In the genomic region with DNA sequence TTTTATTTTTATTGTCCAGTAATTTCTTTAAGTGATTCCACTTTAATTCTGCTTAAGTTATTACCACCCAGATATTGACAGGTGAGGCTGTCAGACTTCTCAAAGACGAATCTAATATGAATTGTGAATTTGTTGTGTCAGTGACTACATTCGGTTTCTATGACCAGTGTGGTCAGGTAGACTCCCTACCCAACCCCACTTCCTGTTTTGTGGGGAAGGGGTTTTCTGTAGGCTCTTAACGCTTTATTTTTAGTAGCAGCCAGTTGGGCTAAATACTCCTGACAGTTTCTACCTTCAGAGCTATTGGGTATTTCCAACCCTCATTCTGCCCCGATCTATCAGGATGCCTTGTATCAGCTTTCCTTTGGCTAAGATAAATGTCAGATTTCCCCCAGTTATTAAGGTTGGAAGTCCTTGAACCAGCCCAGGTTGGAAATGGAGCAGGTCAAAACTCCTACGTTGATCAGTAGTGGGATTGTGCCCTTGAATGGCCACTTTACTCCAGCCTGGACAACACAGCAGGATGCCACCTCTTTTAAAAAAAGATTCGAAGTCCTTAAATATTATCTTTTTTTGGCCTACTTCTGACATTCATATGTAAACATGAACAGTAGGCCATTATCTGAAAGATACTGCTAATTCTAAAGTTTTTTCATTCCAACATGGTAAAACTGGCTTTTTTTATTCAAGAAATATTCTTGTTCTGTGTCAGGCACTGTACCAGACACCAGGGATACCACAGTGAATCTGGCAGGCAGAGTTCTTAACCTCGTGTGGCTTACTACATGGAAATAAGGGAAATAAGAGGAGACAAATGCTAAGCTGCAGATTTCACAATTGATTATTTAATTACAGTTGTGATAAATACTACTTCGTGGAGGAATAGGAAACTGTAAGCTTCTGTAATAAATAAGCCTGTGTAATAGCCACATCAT, we compare ENCODE assay signal across 8 cellular contexts.
DNase-seq lines count a peak whose midpoint lies in the region; ATAC-seq, FAIRE-seq and TF ChIP-seq lines count a peak whose summit lies in the region.

No MANE protein-coding gene starts in this region.

- peak; percentile 29 to 31 for DNase-seq in Kasumi-1 (lab: John Stamatoyannopoulos, UW)
- peak; percentile 91 for DNase-seq in natural killer cell treated with Interleukin-12 subunit alpha and Interleukin-12 subunit beta and Interleukin-15 and Interleukin-18, amount 100 ng/mL, for 72 hours (ENCODE audit: low spot score)
- no peak for DNase-seq in frontal cortex (ENCODE audit: low spot score in 2 of 2)
- no peak for DNase-seq in Caco-2
- DNase-seq in inferior parietal cortex (ENCODE audit: extremely low spot score) = no peak
- no peak for DNase-seq in NCI-H146 treated with DMSO at 0.1 percent for 48 hours (lab: John Stamatoyannopoulos, UW; ENCODE audit: unreplicated experiment)

- POLR2A ChIA-PET in Caco-2 (lab: Charles Lee) = no interaction called here

- H3K27me3 ChIP-seq in Caco-2 (replicated peaks; ENCODE audit: control insufficient read depth, insufficient read depth, low read length) = no peaks in the 10 kb centered on the region

- BruUV-seq in Caco-2 (replicated peaks; lab: Mats Ljungman, UMichigan) = no TSS peak

- no peaks in the 10 kb centered on the region for H3K4me1 ChIP-seq in Caco-2

- no peaks in the 10 kb centered on the region for H3K36me3 ChIP-seq in Caco-2 (ENCODE audit: control insufficient read depth, insufficient read depth, low read length)

- H3K36me3 Mint-ChIP-seq in natural killer cell treated with Interleukin-12 subunit alpha and Interleukin-12 subunit beta and Interleukin-15 and Interleukin-18, amount 100 ng/mL, for 72 hours = peaks cover 21% of the 10 kb centered on the region
- H3K36me3 Mint-ChIP-seq in Caco-2 (ENCODE audit: insufficient read depth, unreplicated experiment) = peaks cover 9% of the 10 kb centered on the region

- H3K9me3 ChIP-seq in Caco-2 = no peaks in the 10 kb centered on the region

- peaks cover 49 to 50% of the 10 kb centered on the region in 2 donors for H3K4me1 Mint-ChIP-seq in natural killer cell treated with Interleukin-12 subunit alpha and Interleukin-12 subunit beta and Interleukin-15 and Interleukin-18, amount 100 ng/mL, for 72 hours (ENCODE audit: low read depth in 2 of 2)
- peaks cover 5% of the 10 kb centered on the region for H3K4me1 Mint-ChIP-seq in Caco-2 (ENCODE audit: low read depth, unreplicated experiment)

- no peak for TF ChIP-seq CTCF in Caco-2 (IDR thresholded peaks at IDR 0.05; ENCODE audit: insufficient read depth in 1 of 2, low read depth in 1 of 2, low read length in 1 of 2, severe bottlenecking in 1 of 2, unreplicated experiment in 1 of 2)

- no peaks in the 10 kb centered on the region for H3K9me3 Mint-ChIP-seq in natural killer cell treated with Interleukin-12 subunit alpha and Interleukin-12 subunit beta and Interleukin-15 and Interleukin-18, amount 100 ng/mL, for 72 hours
- no peaks in the 10 kb centered on the region for H3K9me3 Mint-ChIP-seq in Caco-2 (ENCODE audit: unreplicated experiment)

- CTCF ChIA-PET in Caco-2 (lab: Charles Lee) = no interaction called here

- no peak overlapping the region for H3K4me3 ChIP-seq in Caco-2 (ENCODE audit: low read depth, low read length)

- intact Hi-C loops in Caco-2 (cut with micrococcal nuclease; ENCODE audit: unreplicated experiment) = loop anchor here (5.0 kb wide), 1 partner anchor 44 kb away; no protein-coding TSS in a partner anchor

- ATAC-seq in GM18870 (IDR thresholded peaks at IDR 0.05; ENCODE audit: unreplicated experiment) = peak; percentile 72
- peak; percentile 81 for ATAC-seq in GM21825 (IDR thresholded peaks at IDR 0.05; ENCODE audit: unreplicated experiment)
- ATAC-seq in natural killer cell treated with Interleukin-12 subunit alpha and Interleukin-12 subunit beta and Interleukin-15 and Interleukin-18, amount 100 ng/mL, for 72 hours = peak; percentile 95 to 96

- H3K27ac Mint-ChIP-seq in natural killer cell treated with Interleukin-12 subunit alpha and Interleukin-12 subunit beta and Interleukin-15 and Interleukin-18, amount 100 ng/mL, for 72 hours = peak overlapping the region; percentile 88 to 95
- no peak overlapping the region for H3K27ac Mint-ChIP-seq in Caco-2 (ENCODE audit: unreplicated experiment)

- peak overlapping the region; percentile 79 for H3K4me3 Mint-ChIP-seq in natural killer cell treated with Interleukin-12 subunit alpha and Interleukin-12 subunit beta and Interleukin-15 and Interleukin-18, amount 100 ng/mL, for 72 hours
- no peak overlapping the region for H3K4me3 Mint-ChIP-seq in Caco-2 (ENCODE audit: unreplicated experiment)

- no peak for FAIRE-seq in frontal cortex (lab: Jason Lieb, UNC)

- no peaks in the 10 kb centered on the region for H3K27me3 Mint-ChIP-seq in natural killer cell treated with Interleukin-12 subunit alpha and Interleukin-12 subunit beta and Interleukin-15 and Interleukin-18, amount 100 ng/mL, for 72 hours
- H3K27me3 Mint-ChIP-seq in Caco-2 (ENCODE audit: insufficient read depth, unreplicated experiment) = no peaks in the 10 kb centered on the region

Comparison
In these comparisons a context has a peak if more than half of its experiments do, and no peak if none do; other contexts are left out.
1. DNase-seq: peak in Kasumi-1 (2 of 2) and natural killer cell treated with Interleukin-12 subunit alpha and Interleukin-12 subunit beta and Interleukin-15 and Interleukin-18, amount 100 ng/mL, for 72 hours (single experiment); none in frontal cortex (0 of 2), Caco-2 (0 of 2), inferior parietal cortex (single experiment) and NCI-H146 treated with DMSO at 0.1 percent for 48 hours (single experiment).
2. Peak in every context shown above with its lines, with median percentiles within 50 percentile points of each other: ATAC-seq.